ENCODE assay signal across 28 cellular contexts in the genomic region with DNA sequence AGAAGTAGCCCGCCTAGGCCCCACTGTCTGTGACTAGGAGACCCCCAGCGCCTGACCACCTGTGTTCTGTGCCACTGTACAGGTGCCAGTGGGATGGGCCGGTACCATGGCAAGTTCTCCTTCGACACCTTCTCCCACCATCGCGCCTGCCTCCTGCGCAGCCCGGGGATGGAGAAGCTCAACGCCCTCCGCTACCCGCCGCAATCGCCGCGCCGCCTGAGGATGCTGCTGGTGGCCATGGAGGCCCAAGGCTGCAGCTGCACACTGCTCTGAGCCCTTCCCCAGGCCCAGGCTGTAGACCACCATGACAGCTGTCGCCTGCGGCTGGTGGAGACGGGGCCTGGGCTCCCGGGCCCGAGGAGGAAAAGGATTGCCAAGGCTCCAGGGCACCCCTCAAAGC. TPM values are rescaled to one million over a fixed set of nuclear protein-coding genes. Genes with fewer than 3 reads are reported as not detected.
A peak's percentile ranks its signal among the peaks of the same experiment; 100 is the strongest.
DNase-seq lines count a peak whose midpoint lies in the region; ATAC-seq, FAIRE-seq and TF ChIP-seq lines count a peak whose summit lies in the region.
"Had no signal": no experiment of that assay in that cellular context is flagged by ENCODE, and none has a peak within 500 bp of the region (broad histone marks: within the 10 kb centered on the region; RNA-seq: fewer than 3 reads in every experiment).

No MANE protein-coding gene starts in this region.

- H3K36me3 ChIP-seq in HUES6 (ENCODE audit: control insufficient read depth, insufficient read depth, low read length) (peaks cover 12% of the 10 kb centered on the region), K562 (ENCODE audit: control insufficient read depth, insufficient read depth, low read length) (peaks cover 9% of the 10 kb centered on the region; the same call in 2 of the 3 replicates), mesendoderm (ENCODE audit: control insufficient read depth, insufficient read depth, low read length) (no peaks in the 10 kb centered on the region)
- H3K36me3 ChIP-seq: transverse colon had no signal

- no peak overlapping the region for H2BK15ac ChIP-seq in mesendoderm (replicated peaks; ENCODE audit: low read depth)

- no peak for TF ChIP-seq POLR2A in A549 (IDR thresholded peaks at IDR 0.05; ENCODE audit: low read length)
- no peak for TF ChIP-seq POLR2A in K562 (conservative IDR thresholded peaks at IDR 0.05)

- ATAC-seq in A549 (no peak), K562 (no peak), natural killer cell (no peak), HG03045 (IDR thresholded peaks at IDR 0.05; ENCODE audit: unreplicated experiment) (no peak), GM21381 (IDR thresholded peaks at IDR 0.05; ENCODE audit: unreplicated experiment) (no peak)
- ATAC-seq: left cardiac atrium, psoas muscle had no signal

- WGBS in A549 (ENCODE audit: missing lambda C conversion rate): 89% methylated on average over 10 of the region's 21 CpGs
- WGBS in K562 (ENCODE audit: insufficient coverage, low coverage, missing lambda C conversion rate): 89% methylated on average over 13 of the region's 21 CpGs
- no CpG with 5 or more reads among the region's 21 CpGs for WGBS in mesendoderm (ENCODE audit: extremely low coverage, insufficient coverage, low lambda C conversion rate)

- no peak overlapping the region for H3K4ac ChIP-seq in mesendoderm (ENCODE audit: low read depth, low read length)

- CTCF ChIA-PET in A549 (lab: Yijun Ruan, JAX): interaction anchor here (0.9 to 12.3 kb wide), 6 partner anchors 8 to 33 kb away, joined by 3 to 204 read pairs (median 11); partner anchors contain the start of genes ALDH3B1 and UNC93B1
- CTCF ChIA-PET in K562 (lab: Yijun Ruan, JAX; ENCODE audit: low intra/inter-chr PET ratio): no interaction called here

- FAIRE-seq in A549 (lab: Jason Lieb, UNC) (no peak), K562 (lab: Jason Lieb, UNC) (no peak)

- H3K9me3 ChIP-seq in A549 (no peaks in the 10 kb centered on the region), HUES6 (ENCODE audit: control insufficient read depth, insufficient read depth, low read depth, low read length) (no peaks in the 10 kb centered on the region), K562 (replicated peaks; ENCODE audit: control insufficient read depth, insufficient read depth, low read depth, low read length) (no peaks in the 10 kb centered on the region)
- H3K9me3 ChIP-seq: Peyer's patch, psoas muscle, transverse colon had no signal

- H3K4me1 ChIP-seq in A549 (peaks cover 64% of the 10 kb centered on the region), HUES6 (ENCODE audit: control insufficient read depth, insufficient read depth, low read length) (peaks cover 13% of the 10 kb centered on the region; the same call in 1 of the 2 replicates), K562 (replicated peaks in 1 of 2; ENCODE audit: control insufficient read depth in 2 of 2, insufficient read depth in 2 of 2, low read length in 2 of 2) (peaks cover 14 to 46% of the 10 kb centered on the region in 2 experiments; a peak in 4 of 5 replicates), mesendoderm (ENCODE audit: control insufficient read depth, low read depth, low read length) (peaks cover 2% of the 10 kb centered on the region)

- H2AK5ac ChIP-seq in mesendoderm (ENCODE audit: low read length): no peak overlapping the region

- peaks cover 4% of the 10 kb centered on the region; the same call in 1 of the 2 replicates for H4K20me1 ChIP-seq in K562 (replicated peaks; ENCODE audit: control insufficient read depth, insufficient read depth, low read length)
- H4K20me1 ChIP-seq: BLaER1 had no signal

- H4K8ac ChIP-seq in mesendoderm (ENCODE audit: low read depth, low read length): no peak overlapping the region

- H3K9me3 Mint-ChIP-seq in natural killer cell: no peaks in the 10 kb centered on the region
- H3K9me3 Mint-ChIP-seq: activated CD4-positive, alpha-beta memory T cell treated with anti-CD3 and anti-CD28 coated beads, Interleukin-2, amount 10 ng/mL, durations not matched to agents 7 days and 5 days; activated naive CD4-positive, alpha-beta T cell treated with anti-CD3 and anti-CD28 coated beads, Interleukin-2, amount 10 ng/mL, durations not matched to agents 7 days and 5 days; T-helper 1 cell treated with Interleukin-12 subunit alpha and Interleukin-12 subunit beta and Interleukin-4 antibody, amounts not matched to agents 30 μg/mL and 1 μg/mL, for 36 hours had no signal

- H3K18ac ChIP-seq in mesendoderm (ENCODE audit: low read length): no peak overlapping the region

- H3K4me1 Mint-ChIP-seq in natural killer cell: peaks cover 18 to 48% of the 10 kb centered on the region in 2 donors

- H3K27me3 ChIP-seq in HUES6 (ENCODE audit: control insufficient read depth, insufficient read depth, low read length): no peaks in the 10 kb centered on the region
- H3K27me3 ChIP-seq in K562 (ENCODE audit: control insufficient read depth in 2 of 2, insufficient read depth in 2 of 2, low read length in 2 of 2): no peaks in the 10 kb centered on the region
- H3K27me3 ChIP-seq in mesendoderm (ENCODE audit: insufficient read depth, low read length, poor library complexity): no peaks in the 10 kb centered on the region
- H3K27me3 ChIP-seq: BLaER1, esophagus squamous epithelium, Peyer's patch, transverse colon had no signal

- H2BK5ac ChIP-seq in mesendoderm (ENCODE audit: low read length): no peak overlapping the region

- no peak for TF ChIP-seq EP300 in A549 (IDR thresholded peaks at IDR 0.05)
- no peak for TF ChIP-seq EP300 in K562 (IDR thresholded peaks at IDR 0.05; ENCODE audit: low read length)

- TF ChIP-seq RAD21 in A549 (conservative IDR thresholded peaks at IDR 0.05 in 1 of 2, IDR thresholded peaks at IDR 0.05 in 1 of 2): no peak
- TF ChIP-seq RAD21 in K562 (CRISPR knock-in tag; conservative IDR thresholded peaks at IDR 0.05 in 1 of 2, IDR thresholded peaks at IDR 0.05 in 1 of 2): no peak

- no peak overlapping the region for H3K27ac Mint-ChIP-seq in natural killer cell
- H3K27ac Mint-ChIP-seq: activated CD4-positive, alpha-beta memory T cell treated with anti-CD3 and anti-CD28 coated beads, Interleukin-2, amount 10 ng/mL, durations not matched to agents 7 days and 5 days; activated naive CD4-positive, alpha-beta T cell treated with anti-CD3 and anti-CD28 coated beads, Interleukin-2, amount 10 ng/mL, durations not matched to agents 7 days and 5 days; T-helper 1 cell treated with Interleukin-12 subunit alpha and Interleukin-12 subunit beta and Interleukin-4 antibody, amounts not matched to agents 30 μg/mL and 1 μg/mL, for 36 hours had no signal

- H3K4me3 ChIP-seq in A549 (no peak overlapping the region), HUES6 (ENCODE audit: low read depth, low read length) (no peak overlapping the region), K562 (no peak overlapping the region), mesendoderm (ENCODE audit: low read length) (no peak overlapping the region)
- H3K4me3 ChIP-seq: BLaER1, esophagus squamous epithelium, Peyer's patch, psoas muscle, skin epidermis, transverse colon had no signal

- BruUV-seq in K562 (replicated peaks; lab: Mats Ljungman, UMichigan): no TSS peak

- peaks cover 11% of the 10 kb centered on the region for H3K79me1 ChIP-seq in mesendoderm (ENCODE audit: low read length)

- no peak overlapping the region for H4K5ac ChIP-seq in mesendoderm (ENCODE audit: low read length)

- H3K4me3 Mint-ChIP-seq in natural killer cell: no peak overlapping the region
- H3K4me3 Mint-ChIP-seq: activated CD4-positive, alpha-beta memory T cell treated with anti-CD3 and anti-CD28 coated beads, Interleukin-2, amount 10 ng/mL, durations not matched to agents 7 days and 5 days; activated naive CD4-positive, alpha-beta T cell treated with anti-CD3 and anti-CD28 coated beads, Interleukin-2, amount 10 ng/mL, durations not matched to agents 7 days and 5 days; T-helper 1 cell treated with Interleukin-12 subunit alpha and Interleukin-12 subunit beta and Interleukin-4 antibody, amounts not matched to agents 30 μg/mL and 1 μg/mL, for 36 hours had no signal

- TF ChIP-seq CTCF in A549 (IDR thresholded peaks at IDR 0.05) (no peak), K562 (IDR thresholded peaks at IDR 0.05 in 2 of 3, conservative IDR thresholded peaks at IDR 0.05 in 1 of 3; ENCODE audit: insufficient read depth in 2 of 3, low read depth in 1 of 3, low read length in 3 of 3) (no peak), natural killer cell (IDR thresholded peaks at IDR 0.05) (no peak)

- POLR2A ChIA-PET in A549 (lab: Yijun Ruan, JAX) (interaction anchor here (1.0 to 5.3 kb wide), 3 partner anchors 11 to 17 kb away, joined by 3 to 37 read pairs (median 20); partner anchors contain the start of genes ALDH3B1 and TCIRG1), K562 (lab: Yijun Ruan, JAX) (interaction anchor here (0.6 kb wide), 1 partner anchor 244 kb away, joined by 3 read pairs; the partner anchor contains the start of gene C11orf24)

- H3K36me3 Mint-ChIP-seq in natural killer cell: no peaks in the 10 kb centered on the region

- H2BK120ac ChIP-seq in mesendoderm (ENCODE audit: low read depth, low read length): no peak overlapping the region

- no peak overlapping the region for H3K23ac ChIP-seq in mesendoderm (ENCODE audit: low read length)

- H3K9ac ChIP-seq in HUES6 (ENCODE audit: low read length) (peak overlapping the region; percentile 33), K562 (ENCODE audit: insufficient read depth in 1 of 2, low read depth in 2 of 2, low read length in 2 of 2) (peak overlapping the region in 1 of 2 experiments; percentile 39; a peak in 2 of 4 replicates), mesendoderm (ENCODE audit: low read length) (no peak overlapping the region)
- H3K9ac ChIP-seq: BLaER1 had no signal

- H3K9me1 ChIP-seq in K562 (ENCODE audit: control insufficient read depth, insufficient read depth, low read length): no peaks in the 10 kb centered on the region

- intact Hi-C loops in K562 (cut with micrococcal nuclease): no loop called here
- intact Hi-C loops in natural killer cell (cut with micrococcal nuclease): no loop called here

- H3K27me3 Mint-ChIP-seq in natural killer cell (ENCODE audit: low read depth in 2 of 2): no peaks in the 10 kb centered on the region
- H3K27me3 Mint-ChIP-seq: activated naive CD4-positive, alpha-beta T cell treated with anti-CD3 and anti-CD28 coated beads, Interleukin-2, amount 10 ng/mL, durations not matched to agents 7 days and 5 days had no signal

- H3K56ac ChIP-seq in mesendoderm (ENCODE audit: low read length): peak overlapping the region; percentile 15

- no peak for DNase-seq in A549 (ENCODE audit: low read depth in 1 of 2, low spot score in 1 of 2)
- no peak for DNase-seq in K562 (ENCODE audit: extremely low read depth in 1 of 4, low spot score in 3 of 4)
- DNase-seq in mesendoderm: no peak
- DNase-seq in natural killer cell: no peak
- DNase-seq in substantia nigra (lab: John Stamatoyannopoulos, UW): no peak
- DNase-seq: activated CD4-positive, alpha-beta memory T cell treated with anti-CD3 and anti-CD28 coated beads, Interleukin-2, amount 10 ng/mL, durations not matched to agents 7 days and 5 days; activated CD4-positive, CD25-positive, alpha-beta regulatory T cell treated with anti-CD3 and anti-CD28 coated beads, Interleukin-2, amount 50 U/mL, for 72 hours; activated CD8-positive, alpha-beta memory T cell treated with anti-CD3 and anti-CD28 coated beads, Interleukin-2, amount 50 U/mL, for 48 hours; activated naive CD4-positive, alpha-beta T cell treated with anti-CD3 and anti-CD28 coated beads, Interleukin-2, amount 10 ng/mL, durations not matched to agents 7 days and 5 days; esophagus squamous epithelium; GF-D8; hippocampal formation; left cardiac atrium; NCI-H1092; NCI-H187; NCI-H524 treated with DMSO at 0.1 percent for 48 hours; NK-92 treated with Interleukin-12 subunit alpha and Interleukin-12 subunit beta, amount 100 ng/mL, for 24 hours; Peyer's patch; psoas muscle; stimulated activated CD4-positive, alpha-beta T cell treated with anti-CD3 and anti-CD28 coated beads, Interleukin-1b, Interleukin-23, amount 100 ng/mL, for 48 hours; transverse colon had no signal

- H2AFZ ChIP-seq in K562 (ENCODE audit: low read depth, low read length): no peak overlapping the region

- H3K27ac ChIP-seq in A549 (peak overlapping the region; percentile 88 to 98), HUES6 (ENCODE audit: low read depth, low read length) (no peak overlapping the region), K562 (ENCODE audit: extremely low read depth, low read depth, low read length) (no peak overlapping the region), mesendoderm (ENCODE audit: low read depth, low read length) (no peak overlapping the region), substantia nigra (ENCODE audit: low read depth, low read length, poor library complexity, severe bottlenecking) (no peak overlapping the region)
- H3K27ac ChIP-seq: BLaER1, esophagus squamous epithelium, Peyer's patch, psoas muscle, transverse colon had no signal

- H3K79me2 ChIP-seq in K562 (ENCODE audit: control insufficient read depth, insufficient read depth, low read length) (peaks cover 21% of the 10 kb centered on the region), mesendoderm (ENCODE audit: control insufficient read depth, insufficient read depth, low read length) (peaks cover 9% of the 10 kb centered on the region)

- in situ Hi-C loops in K562 (cut with MboI): no loop called here

- H3K4me2 ChIP-seq in A549: peak overlapping the region; percentile 82
- H3K4me2 ChIP-seq in K562 (ENCODE audit: insufficient read depth, low read length): no peak overlapping the region
- H3K4me2 ChIP-seq in mesendoderm (ENCODE audit: low read length): no peak overlapping the region
- H3K4me2 ChIP-seq: BLaER1 had no signal

RNA-seq across cellular contexts. Expression of gene NDUFS8, which starts 2.8 kb away (rescaled TPM):
- polyA plus RNA-seq in A549 (2011; rRNA removed) (71.0 and 73.7 TPM in 2 replicates), A549 (2017; fragmentation: RNase III; extraction: RNeasy Plus Mini Kit Qiagen cat#74134 plus additional on column Dnase treatment) (283 to 300 TPM (median 298 TPM) in 3 replicates), K562 (2011; rRNA removed) (67.2 and 68.7 TPM in 2 replicates), K562 (2014; fragmentation: Illumina TruSeq; extraction: Trizol) (101 and 156 TPM in 2 replicates), K562 (2014; fragmentation: Nextera tagmentation; extraction: Ambion mirVana) (10 to 100 TPM; 36.5 to 65.1 TPM), K562 (2014; rRNA removed) (241 and 257 TPM in 2 replicates)
- 361 and 428 TPM in 2 replicates for polyA plus RNA-seq in A549 (2012; cell fraction: cytosol; rRNA removed)
- polyA plus RNA-seq in A549 (2012; cell fraction: nucleus; rRNA removed): 379 and 494 TPM in 2 replicates
- 93.4 and 105 TPM in 2 replicates for polyA minus RNA-seq in A549 (2011; rRNA and poly(A)+ RNA removed)
- 41.2 and 158 TPM in 2 replicates for total RNA-seq in K562 (2011; cell fraction: chromatin; rRNA removed; ENCODE audit: low replicate concordance)
- 168 and 170 TPM in 2 replicates for total RNA-seq in K562 (2011; cell fraction: nucleolus; rRNA removed)
- total RNA-seq in K562 (2011; cell fraction: nucleoplasm; rRNA removed): 99.4 and 102 TPM in 2 replicates
- total RNA-seq in K562 (2014; rRNA removed) (351 and 419 TPM in 2 replicates), K562 (2014; rRNA removed; fragmentation: Illumina TruSeq; extraction: Trizol) (60.0 and 91.3 TPM in 2 replicates), K562 (2015; rRNA removed; fragmentation: Illumina TruSeq; extraction: Trizol) (146 and 150 TPM in 2 replicates), K562 (2021) (271 and 294 TPM in 2 replicates), natural killer cell (10 to 100 TPM; 84.5 to 95.2 (median 90.7) TPM)
- 181 and 505 TPM in 2 replicates for polyA plus RNA-seq in K562 (2011; cell fraction: cytosol; rRNA removed)
- polyA plus RNA-seq in K562 (2011; cell fraction: nucleus; rRNA removed): 116 and 178 TPM in 2 replicates
- polyA plus RNA-seq in K562 (2012): 247 and 317 TPM in 2 replicates
- 28.2 and 47.3 TPM in 2 replicates for polyA minus RNA-seq in K562 (2011; rRNA and poly(A)+ RNA removed)
- 128 and 135 TPM in 2 replicates for polyA minus RNA-seq in K562 (2011; cell fraction: cytosol; rRNA and poly(A)+ RNA removed)
- 55.5 and 65.1 TPM in 2 replicates for polyA minus RNA-seq in K562 (2011; cell fraction: nucleus; rRNA and poly(A)+ RNA removed)
- 113 TPM for polyA plus RNA-seq in mesendoderm (2013, experiment 1 of 2)
- polyA plus RNA-seq in mesendoderm (2013, experiment 2 of 2): 110 TPM

RNA-seq across cellular contexts. Expression of gene TCIRG1, which starts 11.2 kb away (rescaled TPM):
- polyA plus RNA-seq in A549 (2011; rRNA removed) (36.3 and 49.4 TPM in 2 replicates), A549 (2017; fragmentation: RNase III; extraction: RNeasy Plus Mini Kit Qiagen cat#74134 plus additional on column Dnase treatment) (94.9 to 120 TPM (median 115 TPM) in 3 replicates), K562 (2011; rRNA removed) (31.1 and 72.7 TPM in 2 replicates), K562 (2014; fragmentation: Illumina TruSeq; extraction: Trizol) (13.1 and 33.3 TPM in 2 replicates), K562 (2014; fragmentation: Nextera tagmentation; extraction: Ambion mirVana) (1 to 10 TPM in 1 of 2 experiments, under 1 TPM in 1; 0.49 to 1.9 TPM), K562 (2014; rRNA removed) (113 and 143 TPM in 2 replicates)
- polyA plus RNA-seq in A549 (2012; cell fraction: cytosol; rRNA removed): 99.5 and 132 TPM in 2 replicates
- polyA plus RNA-seq in A549 (2012; cell fraction: nucleus; rRNA removed): 1,336 and 1,871 TPM in 2 replicates
- 33.0 and 50.4 TPM in 2 replicates for polyA minus RNA-seq in A549 (2011; rRNA and poly(A)+ RNA removed)
- 106 and 531 TPM in 2 replicates for total RNA-seq in K562 (2011; cell fraction: chromatin; rRNA removed; ENCODE audit: low replicate concordance)
- 492 and 517 TPM in 2 replicates for total RNA-seq in K562 (2011; cell fraction: nucleolus; rRNA removed)
- total RNA-seq in K562 (2011; cell fraction: nucleoplasm; rRNA removed): 190 and 232 TPM in 2 replicates
- total RNA-seq in K562 (2014; rRNA removed) (78.0 and 82.8 TPM in 2 replicates), K562 (2014; rRNA removed; fragmentation: Illumina TruSeq; extraction: Trizol) (2.5 and 5.5 TPM in 2 replicates), K562 (2015; rRNA removed; fragmentation: Illumina TruSeq; extraction: Trizol) (24.4 and 28.7 TPM in 2 replicates), K562 (2021) (96.4 and 108 TPM in 2 replicates), natural killer cell (100 to 1,000 TPM; 438 to 480 (median 465) TPM)
- polyA plus RNA-seq in K562 (2011; cell fraction: cytosol; rRNA removed): 56.1 and 92.6 TPM in 2 replicates
- 923 and 1,215 TPM in 2 replicates for polyA plus RNA-seq in K562 (2011; cell fraction: nucleus; rRNA removed)
- 55.4 and 115 TPM in 2 replicates for polyA plus RNA-seq in K562 (2012)
- polyA minus RNA-seq in K562 (2011; rRNA and poly(A)+ RNA removed): 9.7 and 11.0 TPM in 2 replicates
- polyA minus RNA-seq in K562 (2011; cell fraction: cytosol; rRNA and poly(A)+ RNA removed): 28.2 and 33.0 TPM in 2 replicates
- 139 and 154 TPM in 2 replicates for polyA minus RNA-seq in K562 (2011; cell fraction: nucleus; rRNA and poly(A)+ RNA removed)
- polyA plus RNA-seq in mesendoderm (2013, experiment 1 of 2): 5.4 TPM
- 5.8 TPM for polyA plus RNA-seq in mesendoderm (2013, experiment 2 of 2)

RNA-seq across cellular contexts. Expression of gene ALDH3B1, which starts 17.5 kb away (rescaled TPM):
- polyA plus RNA-seq in A549 (2011; rRNA removed) (109 and 130 TPM in 2 replicates), A549 (2017; fragmentation: RNase III; extraction: RNeasy Plus Mini Kit Qiagen cat#74134 plus additional on column Dnase treatment) (93.7 to 104 TPM (median 94.4 TPM) in 3 replicates), K562 (2011; rRNA removed) (0.10 and 0.19 TPM in 2 replicates), K562 (2014; fragmentation: Illumina TruSeq; extraction: Trizol) (0.06 and 0.15 TPM in 2 replicates), K562 (2014; fragmentation: Nextera tagmentation; extraction: Ambion mirVana) (under 1 TPM in 1 of 2 experiments, not detected in 1; 0.01 TPM), K562 (2014; rRNA removed) (0.21 and 0.43 TPM in 2 replicates)
- 155 and 214 TPM in 2 replicates for polyA plus RNA-seq in A549 (2012; cell fraction: cytosol; rRNA removed)
- 236 and 305 TPM in 2 replicates for polyA plus RNA-seq in A549 (2012; cell fraction: nucleus; rRNA removed)
- 46.0 and 65.0 TPM in 2 replicates for polyA minus RNA-seq in A549 (2011; rRNA and poly(A)+ RNA removed)
- total RNA-seq in K562 (2011; cell fraction: chromatin; rRNA removed; ENCODE audit: low replicate concordance): 0.14 and 0.70 TPM in 2 replicates
- total RNA-seq in K562 (2011; cell fraction: nucleolus; rRNA removed): 0.13 and 0.17 TPM in 2 replicates
- 0.07 and 0.15 TPM in 2 replicates for total RNA-seq in K562 (2011; cell fraction: nucleoplasm; rRNA removed)
- total RNA-seq in K562 (2014; rRNA removed) (0.37 TPM in 1 of 2 replicates, not detected in the other), K562 (2014; rRNA removed; fragmentation: Illumina TruSeq; extraction: Trizol) (0.04 TPM in 1 of 2 replicates, not detected in the other), K562 (2015; rRNA removed; fragmentation: Illumina TruSeq; extraction: Trizol) (0.07 and 0.08 TPM in 2 replicates), K562 (2021) (0.13 and 0.35 TPM in 2 replicates), natural killer cell (1 to 10 TPM; 2.4 to 9.0 (median 4.0) TPM)
- polyA plus RNA-seq in K562 (2011; cell fraction: cytosol; rRNA removed): 0.18 and 0.36 TPM in 2 replicates
- 0.21 and 0.30 TPM in 2 replicates for polyA plus RNA-seq in K562 (2011; cell fraction: nucleus; rRNA removed)
- 0.42 and 1.4 TPM in 2 replicates for polyA plus RNA-seq in K562 (2012)
- 0.03 TPM in 1 of 2 replicates, not detected in the other for polyA minus RNA-seq in K562 (2011; rRNA and poly(A)+ RNA removed)
- polyA minus RNA-seq in K562 (2011; cell fraction: cytosol; rRNA and poly(A)+ RNA removed): 1.5 TPM in 1 of 2 replicates, not detected in the other
- polyA minus RNA-seq in K562 (2011; cell fraction: nucleus; rRNA and poly(A)+ RNA removed): 0.11 and 0.54 TPM in 2 replicates
- 0.04 TPM for polyA plus RNA-seq in mesendoderm (2013, experiment 1 of 2)
- 0.15 TPM for polyA plus RNA-seq in mesendoderm (2013, experiment 2 of 2)
- total RNA-seq: A673; activated CD4-positive, alpha-beta memory T cell treated with anti-CD3 and anti-CD28 coated beads, Interleukin-2, amount 10 ng/mL, durations not matched to agents 7 days and 5 days had no signal

RNA-seq across cellular contexts. Expression of gene UNC93B1, which starts 23.8 kb away (rescaled TPM):
- polyA plus RNA-seq in A549 (2011; rRNA removed): 49.4 and 55.5 TPM in 2 replicates
- polyA plus RNA-seq in A549 (2012; cell fraction: cytosol; rRNA removed): 69.3 and 103 TPM in 2 replicates
- 270 and 373 TPM in 2 replicates for polyA plus RNA-seq in A549 (2012; cell fraction: nucleus; rRNA removed)
- polyA plus RNA-seq in A549 (2017; fragmentation: RNase III; extraction: RNeasy Plus Mini Kit Qiagen cat#74134 plus additional on column Dnase treatment): 43.7 to 51.2 TPM (median 47.1 TPM) in 3 replicates
- 103 and 125 TPM in 2 replicates for polyA minus RNA-seq in A549 (2011; rRNA and poly(A)+ RNA removed)
- 14.0 and 42.4 TPM in 2 replicates for total RNA-seq in K562 (2011; cell fraction: chromatin; rRNA removed; ENCODE audit: low replicate concordance)
- total RNA-seq in K562 (2011; cell fraction: nucleolus; rRNA removed): 38.0 and 40.8 TPM in 2 replicates
- 17.3 and 24.9 TPM in 2 replicates for total RNA-seq in K562 (2011; cell fraction: nucleoplasm; rRNA removed)
- 10.1 and 12.2 TPM in 2 replicates for total RNA-seq in K562 (2014; rRNA removed)
- total RNA-seq in K562 (2014; rRNA removed; fragmentation: Illumina TruSeq; extraction: Trizol): 3.7 and 4.3 TPM in 2 replicates
- total RNA-seq in K562 (2015; rRNA removed; fragmentation: Illumina TruSeq; extraction: Trizol): 2.3 and 3.3 TPM in 2 replicates
- total RNA-seq in K562 (2021): 13.6 and 14.1 TPM in 2 replicates
- polyA plus RNA-seq in K562 (2011; rRNA removed): 8.6 and 10.0 TPM in 2 replicates
- 11.3 and 17.7 TPM in 2 replicates for polyA plus RNA-seq in K562 (2011; cell fraction: cytosol; rRNA removed)
- 30.9 and 40.1 TPM in 2 replicates for polyA plus RNA-seq in K562 (2011; cell fraction: nucleus; rRNA removed)
- 6.5 and 9.5 TPM in 2 replicates for polyA plus RNA-seq in K562 (2012)
- 5.1 and 6.5 TPM in 2 replicates for polyA plus RNA-seq in K562 (2014; fragmentation: Illumina TruSeq; extraction: Trizol)
- under 1 TPM; 0.10 to 0.17 TPM for polyA plus RNA-seq in K562 (2014; fragmentation: Nextera tagmentation; extraction: Ambion mirVana)
- 7.3 and 11.6 TPM in 2 replicates for polyA plus RNA-seq in K562 (2014; rRNA removed)
- polyA minus RNA-seq in K562 (2011; rRNA and poly(A)+ RNA removed): 5.2 and 8.3 TPM in 2 replicates
- polyA minus RNA-seq in K562 (2011; cell fraction: cytosol; rRNA and poly(A)+ RNA removed): 9.3 and 11.6 TPM in 2 replicates
- 12.3 and 12.5 TPM in 2 replicates for polyA minus RNA-seq in K562 (2011; cell fraction: nucleus; rRNA and poly(A)+ RNA removed)
- 7.5 TPM for polyA plus RNA-seq in mesendoderm (2013, experiment 1 of 2)
- polyA plus RNA-seq in mesendoderm (2013, experiment 2 of 2): 7.5 TPM
- total RNA-seq in natural killer cell: 10 to 100 TPM; 26.6 to 44.3 (median 39.7) TPM

Comparison
In these comparisons a context has a peak if more than half of its experiments do, and no peak if none do; other contexts are left out.
1. H3K27ac ChIP-seq: peak in A549 (2 of 2); none in HUES6 (single experiment), K562 (single experiment), mesendoderm (single experiment) and substantia nigra (single experiment).
2. Of the 35 proteins assayed by ChIP-seq in both K562 and A549: peak only in K562: none; only in A549: E2F6; in both: none; in neither: 34.